In genomic region chr13:112626124-112626523, GRCh38 we compare ENCODE assay signal across 17 cellular contexts. TPM values are rescaled to one million over a fixed set of nuclear protein-coding genes. Genes with fewer than 3 reads are reported as not detected.
A peak's percentile ranks its signal among the peaks of the same experiment; 100 is the strongest.
DNase-seq lines count a peak whose midpoint lies in the region; ATAC-seq, FAIRE-seq and TF ChIP-seq lines count a peak whose summit lies in the region.
"Had no signal": no experiment of that assay in that cellular context is flagged by ENCODE, and none has a peak within 500 bp of the region (broad histone marks: within the 10 kb centered on the region; RNA-seq: fewer than 3 reads in every experiment).

No MANE protein-coding gene starts in this region.

- H3K9ac ChIP-seq in BLaER1, result peak overlapping the region; percentile 42; the same call in 1 of the 2 replicates
- no peak overlapping the region for H3K9ac ChIP-seq in GM12878 (ENCODE audit: control insufficient read depth, insufficient read depth, low read length)
- H3K9ac ChIP-seq in mesenchymal stem cell (ENCODE audit: low read length), result no peak overlapping the region

- WGBS in GM12878 (ENCODE audit: insufficient coverage, insufficient replicate concordance, low lambda C conversion rate, missing lambda C conversion rate), result 34% methylated on average over 8 of the region's 8 CpGs
- WGBS in mesenchymal stem cell, result 84% methylated on average over 6 of the region's 8 CpGs
- 47 to 58% (median 48%) methylated on average over 4 to 8 of the region's 8 CpGs for WGBS in spleen, 5 donors

- no peak overlapping the region for H3K14ac ChIP-seq in mesenchymal stem cell (ENCODE audit: low read length in 2 of 2)

- no peaks in the 10 kb centered on the region for H3K9me3 ChIP-seq in BLaER1
- no peaks in the 10 kb centered on the region for H3K9me3 ChIP-seq in GM12878 (replicated peaks; ENCODE audit: control insufficient read depth, insufficient read depth, low read length)
- no peaks in the 10 kb centered on the region for H3K9me3 ChIP-seq in mesenchymal stem cell (ENCODE audit: control insufficient read depth, low read length)
- no peaks in the 10 kb centered on the region for H3K9me3 ChIP-seq in spleen

- H3K27ac Mint-ChIP-seq in activated naive CD4-positive, alpha-beta T cell treated with anti-CD3 and anti-CD28 coated beads for 36 hours, result no peak overlapping the region
- H3K27ac Mint-ChIP-seq: CD14-positive monocyte; CD8-positive, alpha-beta T cell had no signal

- H3K23ac ChIP-seq in mesenchymal stem cell (ENCODE audit: low read length in 2 of 2), result no peak overlapping the region

- peaks cover 45% of the 10 kb centered on the region for H3K4me1 ChIP-seq in BLaER1
- no peaks in the 10 kb centered on the region for H3K4me1 ChIP-seq in GM12878 (ENCODE audit: control insufficient read depth, insufficient read depth, low read length)
- H3K4me1 ChIP-seq in mesenchymal stem cell (ENCODE audit: control insufficient read depth, insufficient read depth, low read depth, low read length), result peaks cover 2% of the 10 kb centered on the region
- no peaks in the 10 kb centered on the region for H3K4me1 ChIP-seq in spleen

- H3K18ac ChIP-seq in mesenchymal stem cell (ENCODE audit: low read depth in 1 of 2, low read length in 2 of 2), result no peak overlapping the region

- no peak overlapping the region for H2BK120ac ChIP-seq in mesenchymal stem cell (ENCODE audit: low read depth, low read length)

- no peak for TF ChIP-seq EP300 in GM12878 (IDR thresholded peaks at IDR 0.05; ENCODE audit: borderline replicate concordance in 1 of 2, control insufficient read depth in 1 of 2, low read depth in 2 of 2, low read length in 2 of 2)

- SMC1A ChIA-PET in GM12878 (lab: Charles Lee; ENCODE audit: uncharacterized antibody, unreplicated experiment), result no interaction called here

- no peak for TF ChIP-seq POLR2A in GM12878 (IDR thresholded peaks at IDR 0.05; ENCODE audit: low read depth, low read length)
- no peak for TF ChIP-seq POLR2A in spleen (IDR thresholded peaks at IDR 0.05)
- TF ChIP-seq POLR2A in GM18505 (IDR thresholded peaks at IDR 0.05; ENCODE audit: borderline replicate concordance, extremely low read depth, insufficient read depth, insufficient read length), result no peak

- no peak overlapping the region for H3K4ac ChIP-seq in mesenchymal stem cell (ENCODE audit: low read depth in 1 of 2, low read length in 2 of 2)

- H2AK5ac ChIP-seq in mesenchymal stem cell (ENCODE audit: low read length, severe bottlenecking), result no peak overlapping the region

- no peaks in the 10 kb centered on the region for H3K9me3 Mint-ChIP-seq in activated naive CD4-positive, alpha-beta T cell treated with anti-CD3 and anti-CD28 coated beads for 36 hours
- H3K9me3 Mint-ChIP-seq: CD14-positive monocyte; CD8-positive, alpha-beta T cell had no signal

- no peaks in the 10 kb centered on the region for H3K79me1 ChIP-seq in mesenchymal stem cell (replicated peaks; ENCODE audit: low read length, poor library complexity, severe bottlenecking)

- TF ChIP-seq CTCF in GM12878 (IDR thresholded peaks at IDR 0.05 in 2 of 3, conservative IDR thresholded peaks at IDR 0.05 in 1 of 3; ENCODE audit: control insufficient read depth in 2 of 3, extremely low read depth in 1 of 3, insufficient read depth in 1 of 3, low read depth in 3 of 3, low read length in 3 of 3) (no peak), spleen (IDR thresholded peaks at IDR 0.05 in 8 of 11, conservative IDR thresholded peaks at IDR 0.05 in 3 of 11) (no peak)

- ATAC-seq in GM12878, result 0 out of 3 replicates have a peak, but pooled peaks have one; percentile 14
- no peak for ATAC-seq in GM18505 (IDR thresholded peaks at IDR 0.05; ENCODE audit: unreplicated experiment)
- ATAC-seq in stimulated activated naive CD8-positive, alpha-beta T cell treated with anti-CD3 and anti-CD28 coated beads, Interleukin-15, Interleukin-2, amounts not matched to agents 100 U/mL and 50 U/mL, for 24 hours, result no peak
- ATAC-seq: CD8-positive, alpha-beta T cell had no signal

- no peak for FAIRE-seq in GM12878 (lab: Jason Lieb, UNC)
- FAIRE-seq: D721Med, H1 had no signal

- CTCF ChIA-PET in GM12878 (lab: Yijun Ruan, JAX), result interaction anchor here (1.5 kb wide), 1 partner anchor 13 kb away, joined by 4 read pairs; no protein-coding TSS in a partner anchor
- CTCF ChIA-PET in activated naive CD4-positive, alpha-beta T cell treated with anti-CD3 and anti-CD28 coated beads for 36 hours (lab: Charles Lee), result no interaction called here

- H2AFZ ChIP-seq in GM12878 (ENCODE audit: control insufficient read depth, low read depth, low read length) (no peak overlapping the region), mesenchymal stem cell (ENCODE audit: low read depth, low read length) (no peak overlapping the region)

- no peak overlapping the region for H2BK12ac ChIP-seq in mesenchymal stem cell (ENCODE audit: low read length in 2 of 2)

- no peaks in the 10 kb centered on the region for H3K79me2 ChIP-seq in GM12878 (ENCODE audit: control insufficient read depth, insufficient read depth, low read length)

- POLR2A ChIA-PET in GM12878 (lab: Charles Lee), result no interaction called here

- no peak overlapping the region for H2BK5ac ChIP-seq in mesenchymal stem cell (ENCODE audit: low read depth, low read length, poor library complexity, severe bottlenecking)

- no peaks in the 10 kb centered on the region for H3K27me3 Mint-ChIP-seq in activated naive CD4-positive, alpha-beta T cell treated with anti-CD3 and anti-CD28 coated beads for 36 hours (ENCODE audit: low read depth)

- DNase-seq in GM12878 (ENCODE audit: low read depth, low spot score) (no peak), mesenchymal stem cell (no peak), spleen (peak; percentile 50), NCI-H1417 treated with DMSO at 0.1 percent for 48 hours (lab: John Stamatoyannopoulos, UW) (no peak)
- DNase-seq in activated naive CD4-positive, alpha-beta T cell treated with anti-CD3 and anti-CD28 coated beads for 36 hours, result no peak
- DNase-seq in stimulated activated naive CD8-positive, alpha-beta T cell treated with anti-CD3 and anti-CD28 coated beads, Interleukin-15, Interleukin-2, amounts not matched to agents 100 U/mL and 50 U/mL, for 24 hours, result no peak
- DNase-seq: ACHN; CD8-positive, alpha-beta T cell; COR-L47; DND-41; GDM1; HCEC 1CT had no signal

- H3K4me3 ChIP-seq in BLaER1 (no peak overlapping the region), GM12878 (no peak overlapping the region), mesenchymal stem cell (ENCODE audit: insufficient read depth in 1 of 2, low read depth in 1 of 2, low read length in 2 of 2) (no peak overlapping the region), spleen (no peak overlapping the region)

- H4K91ac ChIP-seq in mesenchymal stem cell (ENCODE audit: low read length), result peak overlapping the region; percentile 61

- H2BK15ac ChIP-seq in mesenchymal stem cell (ENCODE audit: low read depth, poor library complexity, severe bottlenecking), result no peak overlapping the region

- in situ Hi-C loops in GM12878 (cut with MboI), result no loop called here

- H4K20me1 ChIP-seq in BLaER1 (no peaks in the 10 kb centered on the region), GM12878 (ENCODE audit: control insufficient read depth, insufficient read depth) (no peaks in the 10 kb centered on the region)

- intact Hi-C loops in GM12878 (cut with micrococcal nuclease; ENCODE audit: unreplicated experiment) (no loop called here), spleen (cut with DNase I; ENCODE audit: low total_unique reads) (no loop called here)
- intact Hi-C loops in activated naive CD4-positive, alpha-beta T cell treated with anti-CD3 and anti-CD28 coated beads for 36 hours (cut with micrococcal nuclease), result no loop called here

- BruUV-seq in GM12878 (replicated peaks; lab: Mats Ljungman, UMichigan), result no TSS peak

- H3K4me2 ChIP-seq in BLaER1 (peak overlapping the region; percentile 73), GM12878 (ENCODE audit: control insufficient read depth, insufficient read depth) (no peak overlapping the region), mesenchymal stem cell (ENCODE audit: low read length, poor library complexity, severe bottlenecking) (no peak overlapping the region)

- H3K4me1 Mint-ChIP-seq in activated naive CD4-positive, alpha-beta T cell treated with anti-CD3 and anti-CD28 coated beads for 36 hours (ENCODE audit: low read depth), result no peaks in the 10 kb centered on the region
- H3K4me1 Mint-ChIP-seq: CD14-positive monocyte had no signal

- H3K27me3 ChIP-seq in BLaER1, result no peaks in the 10 kb centered on the region
- no peaks in the 10 kb centered on the region; a peak in 2 of 4 replicates for H3K27me3 ChIP-seq in GM12878 (replicated peaks in 1 of 2; ENCODE audit: control insufficient read depth in 2 of 2, insufficient read depth in 2 of 2, low read length in 1 of 2)
- peaks cover 35 to 49% of the 10 kb centered on the region in 2 experiments for H3K27me3 ChIP-seq in mesenchymal stem cell (ENCODE audit: control insufficient read depth in 1 of 2, insufficient read depth in 1 of 2, low read length in 2 of 2)
- peaks cover 0 to 31% (median 0%) of the 10 kb centered on the region in 7 donors for H3K27me3 ChIP-seq in spleen (replicated peaks in 1 of 7)

- no peak overlapping the region for H4K8ac ChIP-seq in mesenchymal stem cell (ENCODE audit: low read length)

- RAD21 ChIA-PET in GM12878 (lab: Charles Lee; ENCODE audit: unreplicated experiment), result no interaction called here

- TF ChIP-seq RAD21 in GM12878 (IDR thresholded peaks at IDR 0.05; ENCODE audit: insufficient read depth, low read depth, low read length), result no peak

- H3K36me3 Mint-ChIP-seq in activated naive CD4-positive, alpha-beta T cell treated with anti-CD3 and anti-CD28 coated beads for 36 hours (ENCODE audit: low read depth), result no peaks in the 10 kb centered on the region
- H3K36me3 Mint-ChIP-seq: CD14-positive monocyte; CD8-positive, alpha-beta T cell had no signal

- H3K36me3 ChIP-seq in BLaER1, result no peaks in the 10 kb centered on the region
- no peaks in the 10 kb centered on the region for H3K36me3 ChIP-seq in GM12878 (ENCODE audit: control insufficient read depth in 2 of 2, insufficient read depth in 2 of 2, low read length in 1 of 2)
- no peaks in the 10 kb centered on the region for H3K36me3 ChIP-seq in mesenchymal stem cell (ENCODE audit: control insufficient read depth in 1 of 2, insufficient read depth in 2 of 2, low read depth in 1 of 2, low read length in 2 of 2)
- H3K36me3 ChIP-seq in spleen, result no peaks in the 10 kb centered on the region

- H3K27ac ChIP-seq in BLaER1, result peak overlapping the region; percentile 71
- H3K27ac ChIP-seq in GM12878 (ENCODE audit: control insufficient read depth, insufficient read depth), result no peak overlapping the region
- H3K27ac ChIP-seq in mesenchymal stem cell (ENCODE audit: low read length, poor library complexity, severe bottlenecking), result no peak overlapping the region
- no peak overlapping the region for H3K27ac ChIP-seq in spleen

- H3K4me3 Mint-ChIP-seq in activated naive CD4-positive, alpha-beta T cell treated with anti-CD3 and anti-CD28 coated beads for 36 hours, result no peak overlapping the region
- H3K4me3 Mint-ChIP-seq: CD14-positive monocyte; CD8-positive, alpha-beta T cell had no signal

RNA-seq across cellular contexts. Expression of gene TUBGCP3, which starts 38.2 kb away (rescaled TPM):
- 142 and 161 TPM in 2 replicates for total RNA-seq in GM12878 (2013; cell fraction: nucleolus; rRNA removed)
- total RNA-seq in GM12878 (2014; rRNA removed) (19.1 and 20.4 TPM in 2 replicates), GM12878 (2014; rRNA removed; fragmentation: Illumina TruSeq; extraction: Trizol) (15.8 and 16.6 TPM in 2 replicates), GM12878 (2021) (27.6 and 34.0 TPM in 2 replicates), spleen (10 to 100 TPM; 35.3 to 69.8 (median 55.1) TPM)
- polyA plus RNA-seq in GM12878 (2011; ENCODE audit: low read depth), result 12.4 TPM
- polyA plus RNA-seq in GM12878 (2011; rRNA removed) (23.2 and 24.1 TPM in 2 replicates), GM12878 (2014; fragmentation: Illumina TruSeq; extraction: Trizol) (21.0 and 21.8 TPM in 2 replicates), GM12878 (2014; fragmentation: Nextera tagmentation; extraction: Ambion mirVana) (1 to 10 TPM; 4.0 to 6.1 TPM), GM12878 (2014; rRNA removed) (23.2 and 25.2 TPM in 2 replicates), GM12878 (2016; fragmentation: Nextera tagmentation; extraction: Ambion mirVana) (10 to 100 TPM; 24.1 to 25.1 TPM), spleen (10 to 100 TPM in 2 of 3 donors, 1 to 10 TPM in 1; 9.1 to 14.9 (median 11.3) TPM)
- 33.1 and 34.0 TPM in 2 replicates for polyA plus RNA-seq in GM12878 (2011; cell fraction: cytosol; rRNA removed)
- polyA plus RNA-seq in GM12878 (2011; cell fraction: nucleus; rRNA removed), result 66.3 and 81.0 TPM in 2 replicates
- 19.6 and 21.1 TPM in 2 replicates for polyA plus RNA-seq in GM12878 (2012)
- 67.0 TPM in 2 replicates for polyA minus RNA-seq in GM12878 (2011; rRNA and poly(A)+ RNA removed)
- 13.8 and 14.8 TPM in 2 replicates for polyA minus RNA-seq in GM12878 (2011; cell fraction: cytosol; rRNA and poly(A)+ RNA removed)
- polyA minus RNA-seq in GM12878 (2011; cell fraction: nucleus; rRNA and poly(A)+ RNA removed), result 62.4 and 109 TPM in 2 replicates
- 10.0 TPM for polyA plus RNA-seq in mesenchymal stem cell (2013, experiment 1 of 2)
- polyA plus RNA-seq in mesenchymal stem cell (2013, experiment 2 of 2), result 11.2 TPM
- total RNA-seq in activated naive CD4-positive, alpha-beta T cell treated with anti-CD3 and anti-CD28 coated beads for 36 hours, result 10 to 100 TPM; 87.5 to 88.3 TPM
